34 cellular contexts compared by ENCODE assay signal in genomic region chr18:25590456-25590855, GRCh38.
"Had no signal": no experiment of that assay in that cellular context is flagged by ENCODE, and none has a peak within 500 bp of the region (broad histone marks: within the 10 kb centered on the region; RNA-seq: fewer than 3 reads in every experiment).

No MANE protein-coding gene starts in this region.

- H3K4me3 ChIP-seq: MG63 had no signal

- DNase-seq: Karpas-422, Kasumi-1, MG63, MM.1S, MV-4-11, NCI-H1048, NCI-H1092, NCI-H1092 treated with DMSO at 0.1 percent for 48 hours, NCI-H1105, NCI-H1105 treated with DMSO at 0.1 percent for 48 hours, NCI-H1417, NCI-H1417 treated with DMSO at 0.1 percent for 48 hours, NCI-H1436, NCI-H1436 treated with DMSO at 0.1 percent for 48 hours, NCI-H146, NCI-H1694, NCI-H1694 treated with DMSO at 0.1 percent for 48 hours, NCI-H187, NCI-H187 treated with DMSO at 0.1 percent for 48 hours, NCI-H1930, NCI-H2029, NCI-H2029 treated with DMSO at 0.1 percent for 48 hours, NCI-H2081, NCI-H2081 treated with DMSO at 0.1 percent for 48 hours, NCI-H2107, NCI-H2171, NCI-H2171 treated with DMSO at 0.1 percent for 48 hours, NCI-H2227 treated with DMSO at 0.1 percent for 48 hours, NCI-H226, NCI-H345, NCI-H446, NCI-H446 treated with DMSO at 0.1 percent for 48 hours, NCI-H510A, NCI-H510A treated with DMSO at 0.1 percent for 48 hours had no signal

- H3K36me3 ChIP-seq: MG63 had no signal

- H3K27me3 ChIP-seq: MG63 had no signal
